Comparison of ENCODE assay signal across 20 cellular contexts in the genomic region with DNA sequence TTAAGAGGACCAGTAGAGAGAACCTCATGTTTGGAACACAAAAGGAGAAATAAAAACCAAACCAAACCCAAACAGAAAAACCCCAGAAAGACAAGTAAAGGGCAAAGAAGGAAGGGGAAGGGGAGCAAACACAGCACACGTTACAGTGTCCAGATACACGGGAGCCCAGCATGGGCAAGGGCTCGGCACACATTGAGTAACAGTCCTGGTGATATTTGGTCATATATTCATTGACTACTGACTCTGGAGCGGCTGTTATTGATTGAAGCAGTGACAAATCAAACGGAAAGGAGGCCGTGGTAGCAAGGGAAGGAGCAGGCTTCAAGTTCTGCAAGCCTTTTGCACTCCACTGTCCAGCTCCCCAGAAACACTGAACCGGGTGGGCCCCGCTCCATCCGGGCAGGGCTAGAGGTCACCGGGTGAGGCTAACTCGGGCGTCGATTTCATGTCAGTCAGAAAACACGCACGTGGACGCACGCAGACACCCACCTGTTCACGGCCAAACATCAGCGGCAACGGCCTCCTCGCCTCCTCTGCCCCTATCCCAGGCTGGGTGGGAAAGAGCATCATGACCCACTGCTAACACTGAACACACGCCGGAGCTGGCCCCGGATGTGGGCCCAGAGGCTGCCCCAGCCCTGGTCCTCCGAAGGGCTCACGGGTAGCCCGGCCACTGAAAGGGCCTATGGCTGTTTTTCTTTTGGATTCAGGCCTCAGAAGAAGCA. TPM values are rescaled to one million over a fixed set of nuclear protein-coding genes. Genes with fewer than 3 reads are reported as not detected.
DNase-seq lines count a peak whose midpoint lies in the region; ATAC-seq and TF ChIP-seq lines count a peak whose summit lies in the region.
"Had no signal": no experiment of that assay in that cellular context is flagged by ENCODE, and none has a peak within 500 bp of the region (broad histone marks: within the 10 kb centered on the region; RNA-seq: fewer than 3 reads in every experiment).

No MANE protein-coding gene starts in this region.

- H3K27me3 Mint-ChIP-seq in CD8-positive, alpha-beta memory T cell = peaks cover 0 to 9% of the 10 kb centered on the region in 2 donors
- H3K27me3 Mint-ChIP-seq in activated T-helper 17 cell treated with anti-CD3 and anti-CD28 coated beads, Interleukin-2, amount 50 U/mL, for 72 hours = no peaks in the 10 kb centered on the region

- peaks cover 10 to 20% (median 16%) of the 10 kb centered on the region in 3 donors for H3K4me1 Mint-ChIP-seq in CD8-positive, alpha-beta memory T cell
- H3K4me1 Mint-ChIP-seq in activated T-helper 17 cell treated with anti-CD3 and anti-CD28 coated beads, Interleukin-2, amount 50 U/mL, for 72 hours = no peaks in the 10 kb centered on the region

- DNase-seq in AG04450 (ENCODE audit: low read depth, low spot score) (no peak), HUDEP-2 (lab: John Stamatoyannopoulos, UW; ENCODE audit: unreplicated experiment in 76 of 76) (no peak), DMS53 treated with DMSO at 0.1 percent for 48 hours (lab: John Stamatoyannopoulos, UW; ENCODE audit: unreplicated experiment) (no peak)
- DNase-seq in CD8-positive, alpha-beta memory T cell = no peak
- DNase-seq: activated CD4-positive, alpha-beta T cell treated with anti-CD3 and anti-CD28 coated beads, Interleukin-2, amount 50 U/mL, for 48 hours; activated effector memory CD4-positive, alpha-beta T cell treated with Interleukin-2 at 50 U/mL for 16 hours; dermis blood vessel endothelial cell; gastrocnemius medialis; GF-D8; Karpas-422; NCI-H1092 treated with DMSO at 0.1 percent for 48 hours; NCI-H69; stimulated activated CD4-positive, alpha-beta T cell treated with anti-CD3 and anti-CD28 coated beads, Interleukin-4, amount 100 ng/mL, for 24 hours; stimulated activated CD8-positive, alpha-beta memory T cell treated with anti-CD3 and anti-CD28 coated beads, Interleukin-4, amount 100 ng/mL, for 48 hours; testis had no signal

- CTCF ChIA-PET in AG04450 (lab: Charles Lee) = no interaction called here
- CTCF ChIA-PET in CD8-positive, alpha-beta memory T cell (lab: Charles Lee) = interaction anchor here (0.9 kb wide), 1 partner anchor 9 kb away, joined by 3 read pairs; no protein-coding TSS in a partner anchor

- TF ChIP-seq CTCF in AG04450 (IDR thresholded peaks at IDR 0.05; ENCODE audit: low read depth, low read length) (no peak), liver (IDR thresholded peaks at IDR 0.05; ENCODE audit: low read depth, low read length, missing input control) (no peak)

- no peak for ATAC-seq in activated T-helper 17 cell treated with anti-CD3 and anti-CD28 coated beads, Interleukin-2, amount 50 U/mL, for 72 hours (replicated peaks)
- ATAC-seq in HG02884 (IDR thresholded peaks at IDR 0.05; ENCODE audit: unreplicated experiment) (no peak), HG03469 (IDR thresholded peaks at IDR 0.05; ENCODE audit: unreplicated experiment) (no peak)
- ATAC-seq: gastrocnemius medialis had no signal

- peak overlapping the region in 1 of 7 donors; percentile 74 for H3K4me3 Mint-ChIP-seq in CD8-positive, alpha-beta memory T cell
- no peak overlapping the region for H3K4me3 Mint-ChIP-seq in activated T-helper 17 cell treated with anti-CD3 and anti-CD28 coated beads, Interleukin-2, amount 50 U/mL, for 72 hours

- no peaks in the 10 kb centered on the region for H3K27me3 ChIP-seq in AG04450 (ENCODE audit: control insufficient read depth, insufficient read depth, low read length)
- no peaks in the 10 kb centered on the region for H3K27me3 ChIP-seq in CD8-positive, alpha-beta memory T cell (ENCODE audit: insufficient read depth, low read length, poor library complexity, severe bottlenecking)
- no peaks in the 10 kb centered on the region for H3K27me3 ChIP-seq in liver (ENCODE audit: control insufficient read depth in 4 of 4, insufficient read depth in 4 of 4, low read length in 3 of 4)
- H3K27me3 ChIP-seq: gastrocnemius medialis, SJSA1, testis had no signal

- H3K27ac Mint-ChIP-seq in CD8-positive, alpha-beta memory T cell = peak overlapping the region in 6 of 8 donors; percentile 17 to 95 (median 58)
- H3K27ac Mint-ChIP-seq in activated T-helper 17 cell treated with anti-CD3 and anti-CD28 coated beads, Interleukin-2, amount 50 U/mL, for 72 hours = peak overlapping the region; percentile 15

- H3K9me3 ChIP-seq in AG04450 (ENCODE audit: control insufficient read depth, insufficient read depth, low read length) (no peaks in the 10 kb centered on the region), liver (ENCODE audit: control insufficient read depth in 4 of 4, low read length in 3 of 4) (no peaks in the 10 kb centered on the region)
- no peaks in the 10 kb centered on the region for H3K9me3 ChIP-seq in CD8-positive, alpha-beta memory T cell (ENCODE audit: low read length)
- H3K9me3 ChIP-seq: gastrocnemius medialis, SJSA1, testis had no signal

- H3K4me1 ChIP-seq in CD8-positive, alpha-beta memory T cell (ENCODE audit: insufficient read depth, low read length) = peaks cover 8% of the 10 kb centered on the region
- peaks cover 3 to 24% (median 13%) of the 10 kb centered on the region in 4 donors for H3K4me1 ChIP-seq in liver (ENCODE audit: control insufficient read depth in 4 of 4, insufficient read depth in 4 of 4, low read length in 3 of 4)

- no peaks in the 10 kb centered on the region for H3K36me3 ChIP-seq in CD8-positive, alpha-beta memory T cell (ENCODE audit: insufficient read depth, low read length)
- H3K36me3 ChIP-seq in liver (ENCODE audit: control insufficient read depth in 4 of 4, insufficient read depth in 3 of 4, low read depth in 1 of 4, low read length in 3 of 4) = peaks cover 0 to 1% (median 0%) of the 10 kb centered on the region in 4 donors
- H3K36me3 ChIP-seq: gastrocnemius medialis, SJSA1 had no signal

- no peak for TF ChIP-seq RAD21 in liver (IDR thresholded peaks at IDR 0.05)

- WGBS in liver = 41% methylated on average over 27 of the region's 27 CpGs

- H3K9ac ChIP-seq in liver (ENCODE audit: low read depth in 1 of 2, low read length in 2 of 2) = no peak overlapping the region

- peaks cover 0 to 29% (median 4%) of the 10 kb centered on the region in 3 donors for H3K36me3 Mint-ChIP-seq in CD8-positive, alpha-beta memory T cell
- H3K36me3 Mint-ChIP-seq in activated T-helper 17 cell treated with anti-CD3 and anti-CD28 coated beads, Interleukin-2, amount 50 U/mL, for 72 hours (ENCODE audit: low read depth) = peaks cover 30% of the 10 kb centered on the region

- H3K4me3 ChIP-seq in AG04450 (ENCODE audit: low read depth, low read length) (no peak overlapping the region), liver (ENCODE audit: low read depth in 1 of 3, low read length in 3 of 3) (no peak overlapping the region)
- no peak overlapping the region for H3K4me3 ChIP-seq in CD8-positive, alpha-beta memory T cell (ENCODE audit: low read length)
- H3K4me3 ChIP-seq: gastrocnemius medialis, SJSA1, testis had no signal

- H3K27ac ChIP-seq in AG04450 (ENCODE audit: low read depth, low read length) (peak overlapping the region; percentile 31), liver (ENCODE audit: low read depth in 1 of 2, low read length in 2 of 2) (peak overlapping the region; percentile 26 to 81)
- H3K27ac ChIP-seq in CD8-positive, alpha-beta memory T cell (ENCODE audit: low read depth, low read length) = no peak overlapping the region
- H3K27ac ChIP-seq: SJSA1, testis had no signal

- no peaks in the 10 kb centered on the region for H3K9me3 Mint-ChIP-seq in CD8-positive, alpha-beta memory T cell
- no peaks in the 10 kb centered on the region for H3K9me3 Mint-ChIP-seq in activated T-helper 17 cell treated with anti-CD3 and anti-CD28 coated beads, Interleukin-2, amount 50 U/mL, for 72 hours

- POLR2A ChIA-PET in AG04450 (lab: Yijun Ruan, JAX) = no interaction called here
- POLR2A ChIA-PET in CD8-positive, alpha-beta memory T cell (lab: Charles Lee) = no interaction called here

TF ChIP-seq in liver, 16 proteins besides CTCF, POLR2A, EP300 and RAD21 (continues in another document):
- TF ChIP-seq, protein P1, sequence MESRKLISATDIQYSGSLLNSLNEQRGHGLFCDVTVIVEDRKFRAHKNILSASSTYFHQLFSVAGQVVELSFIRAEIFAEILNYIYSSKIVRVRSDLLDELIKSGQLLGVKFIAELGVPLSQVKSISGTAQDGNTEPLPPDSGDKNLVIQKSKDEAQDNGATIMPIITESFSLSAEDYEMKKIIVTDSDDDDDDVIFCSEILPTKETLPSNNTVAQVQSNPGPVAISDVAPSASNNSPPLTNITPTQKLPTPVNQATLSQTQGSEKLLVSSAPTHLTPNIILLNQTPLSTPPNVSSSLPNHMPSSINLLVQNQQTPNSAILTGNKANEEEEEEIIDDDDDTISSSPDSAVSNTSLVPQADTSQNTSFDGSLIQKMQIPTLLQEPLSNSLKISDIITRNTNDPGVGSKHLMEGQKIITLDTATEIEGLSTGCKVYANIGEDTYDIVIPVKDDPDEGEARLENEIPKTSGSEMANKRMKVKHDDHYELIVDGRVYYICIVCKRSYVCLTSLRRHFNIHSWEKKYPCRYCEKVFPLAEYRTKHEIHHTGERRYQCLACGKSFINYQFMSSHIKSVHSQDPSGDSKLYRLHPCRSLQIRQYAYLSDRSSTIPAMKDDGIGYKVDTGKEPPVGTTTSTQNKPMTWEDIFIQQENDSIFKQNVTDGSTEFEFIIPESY (IDR thresholded peaks at IDR 0.05) = no peak
- TF ChIP-seq FOXA2 (IDR thresholded peaks at IDR 0.05) = no peak

RNA-seq across cellular contexts. Expression of a gene that starts 3.7 kb away (rescaled TPM):
- polyA plus RNA-seq in AG04450 (2011; rRNA removed) (31.6 and 36.7 TPM in 2 replicates), liver (10 to 100 TPM; 19.1 to 55.8 TPM)
- 44.3 and 66.0 TPM in 2 replicates for polyA minus RNA-seq in AG04450 (2011; rRNA and poly(A)+ RNA removed)
- 100 to 1,000 TPM; 208 to 214 TPM for total RNA-seq in CD8-positive, alpha-beta memory T cell
- 58.0 TPM for polyA plus RNA-seq in CD8-positive, alpha-beta memory T cell
- total RNA-seq in activated T-helper 17 cell treated with anti-CD3 and anti-CD28 coated beads, Interleukin-2, amount 50 U/mL, for 72 hours = 100 to 1,000 TPM; 113 to 224 TPM
- 10 to 100 TPM; 17.6 to 35.6 TPM for total RNA-seq in liver

RNA-seq across cellular contexts. Expression of a gene that starts 50.9 kb away (rescaled TPM):
- polyA plus RNA-seq in AG04450 (2011; rRNA removed) = 3.2 and 3.9 TPM in 2 replicates
- polyA minus RNA-seq in AG04450 (2011; rRNA and poly(A)+ RNA removed) = 2.2 and 2.6 TPM in 2 replicates
- 1 to 10 TPM; 3.3 to 3.5 TPM for total RNA-seq in CD8-positive, alpha-beta memory T cell
- 17.2 TPM for polyA plus RNA-seq in CD8-positive, alpha-beta memory T cell
- 1 to 10 TPM; 7.1 to 7.8 TPM for total RNA-seq in activated T-helper 17 cell treated with anti-CD3 and anti-CD28 coated beads, Interleukin-2, amount 50 U/mL, for 72 hours
- total RNA-seq in liver = 1 to 10 TPM; 2.9 TPM
- polyA plus RNA-seq in liver = 1 to 10 TPM; 5.3 to 5.8 TPM

RNA-seq across cellular contexts. Expression of a gene that starts 51.8 kb away (rescaled TPM):
- polyA plus RNA-seq in AG04450 (2011; rRNA removed) = 2.7 and 5.8 TPM in 2 replicates
- polyA minus RNA-seq in AG04450 (2011; rRNA and poly(A)+ RNA removed) = 17.9 and 26.6 TPM in 2 replicates
- 100 to 1,000 TPM; 152 to 156 TPM for total RNA-seq in CD8-positive, alpha-beta memory T cell
- polyA plus RNA-seq in CD8-positive, alpha-beta memory T cell = 12.4 TPM
- 100 to 1,000 TPM in 1 of 2 donors, 10 to 100 TPM in 1; 85.5 to 134 TPM for total RNA-seq in activated T-helper 17 cell treated with anti-CD3 and anti-CD28 coated beads, Interleukin-2, amount 50 U/mL, for 72 hours
- total RNA-seq in liver = 10 to 100 TPM; 15.6 to 26.9 TPM
- 10 to 100 TPM in 1 of 2 donors, 1 to 10 TPM in 1; 7.9 to 12.1 TPM for polyA plus RNA-seq in liver
